10 cellular contexts compared by ENCODE assay signal in the genomic region with DNA sequence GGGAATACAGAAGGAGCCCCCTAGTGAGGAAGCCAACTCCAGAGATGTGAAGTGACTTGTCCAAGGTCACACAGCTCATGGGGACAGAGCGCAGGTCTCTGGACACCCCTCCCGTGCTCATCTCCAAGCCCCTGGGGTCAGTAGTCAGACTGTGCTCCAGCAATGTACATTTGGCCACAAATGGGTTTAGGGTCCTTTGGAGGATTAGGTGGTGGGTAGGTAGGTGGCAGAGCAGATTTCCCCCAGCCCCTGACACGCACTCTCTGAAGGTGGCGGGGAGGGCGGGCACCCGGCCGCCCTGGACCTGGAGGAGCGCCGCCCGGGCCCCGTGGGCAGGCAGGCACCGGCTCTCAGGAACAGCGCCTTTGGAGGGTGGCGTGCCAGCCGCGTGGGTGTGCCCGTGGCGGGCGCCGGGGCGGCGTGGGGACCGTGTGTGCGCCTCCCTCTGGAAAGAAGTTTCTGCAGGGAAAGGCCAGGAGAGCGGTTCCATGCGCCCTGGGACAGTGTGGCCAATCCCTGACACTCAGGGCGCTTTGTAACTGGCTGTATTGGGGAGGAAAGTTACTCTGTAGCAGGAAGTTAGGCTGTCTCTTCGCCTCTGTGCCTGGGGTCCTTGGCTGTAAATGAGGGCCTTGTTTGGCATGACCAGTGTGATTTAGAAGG. TPM values are rescaled to one million over a fixed set of nuclear protein-coding genes. Genes with fewer than 3 reads are reported as not detected.
DNase-seq lines count a peak whose midpoint lies in the region; ATAC-seq, FAIRE-seq and TF ChIP-seq lines count a peak whose summit lies in the region.
"Had no signal": no experiment of that assay in that cellular context is flagged by ENCODE, and none has a peak within 500 bp of the region (broad histone marks: within the 10 kb centered on the region; RNA-seq: fewer than 3 reads in every experiment).

No MANE protein-coding gene starts in this region.

- TF ChIP-seq RAD21 in A549 (conservative IDR thresholded peaks at IDR 0.05 in 1 of 2, IDR thresholded peaks at IDR 0.05 in 1 of 2) = no peak; a peak in 1 of 5 replicates

- peaks cover 31% of the 10 kb centered on the region for H3K27me3 ChIP-seq in NT2/D1 (ENCODE audit: insufficient read depth, insufficient read length)

- H3K9me3 Mint-ChIP-seq in nephron progenitor cell = no peaks in the 10 kb centered on the region
- H3K9me3 Mint-ChIP-seq: effector memory CD8-positive, alpha-beta T cell had no signal

- ATAC-seq in A549 (peak; percentile 79 to 90), GM19351 (IDR thresholded peaks at IDR 0.05; ENCODE audit: unreplicated experiment) (no peak), HG03460 (IDR thresholded peaks at IDR 0.05; ENCODE audit: unreplicated experiment) (no peak)
- ATAC-seq: effector memory CD8-positive, alpha-beta T cell had no signal

- H3K4me1 Mint-ChIP-seq in nephron progenitor cell = peaks cover 29% of the 10 kb centered on the region

- POLR2A ChIA-PET in A549 (lab: Yijun Ruan, JAX) = no interaction called here
- POLR2A ChIA-PET in GM10248 (lab: Yijun Ruan, JAX) = no interaction called here

- TF ChIP-seq EP300 in A549 (IDR thresholded peaks at IDR 0.05) = no peak

- no peaks in the 10 kb centered on the region for H3K36me3 ChIP-seq in NT2/D1 (ENCODE audit: insufficient read depth, insufficient read length, low read length)

- H3K4me2 ChIP-seq in A549 = peak overlapping the region; percentile 97

- no peaks in the 10 kb centered on the region for H3K9me3 ChIP-seq in A549
- H3K9me3 ChIP-seq in NT2/D1 (ENCODE audit: insufficient read depth, low read length) = no peaks in the 10 kb centered on the region

- CTCF ChIA-PET in A549 (lab: Yijun Ruan, JAX) = interaction anchor here (1.2 to 1.6 kb wide), 4 partner anchors 7 to 324 kb away, joined by 3 to 7 read pairs (median 6); no protein-coding TSS in a partner anchor
- CTCF ChIA-PET in GM10248 (lab: Yijun Ruan, JAX) = no interaction called here

- TF ChIP-seq POLR2A in A549 (IDR thresholded peaks at IDR 0.05; ENCODE audit: low read length) = no peak

- TF ChIP-seq CTCF in A549 (IDR thresholded peaks at IDR 0.05) (peak; percentile 38; the same call in 2 of the 3 replicates), nephron progenitor cell (IDR thresholded peaks at IDR 0.05) (no peak), GM10248 (IDR thresholded peaks at IDR 0.05; ENCODE audit: control extremely low read depth, extremely low read depth, low read depth, missing control alignments) (no peak)

- no peak for FAIRE-seq in A549 (lab: Jason Lieb, UNC)

- H3K27ac ChIP-seq in A549 = peak overlapping the region in 1 of 2 experiments; percentile 79; a peak in 3 of 6 replicates

- WGBS in A549 (ENCODE audit: missing lambda C conversion rate) = 10% methylated on average over 24 of the region's 28 CpGs

- no peaks in the 10 kb centered on the region for H3K36me3 Mint-ChIP-seq in nephron progenitor cell (ENCODE audit: low read depth)

- H3K4me1 ChIP-seq in A549 (peaks cover 4% of the 10 kb centered on the region; the same call in 1 of the 3 replicates), NT2/D1 (ENCODE audit: insufficient read depth, insufficient read length) (peaks cover 2% of the 10 kb centered on the region)

- peaks cover 75% of the 10 kb centered on the region for H3K27me3 Mint-ChIP-seq in nephron progenitor cell (ENCODE audit: low read depth, poor library complexity)

- H3K4me3 ChIP-seq in A549 (peak overlapping the region; percentile 59), NT2/D1 (ENCODE audit: insufficient read length, low read depth) (peak overlapping the region; percentile 67)

- peak; percentile 47 to 58 for DNase-seq in A549 (ENCODE audit: low read depth in 1 of 2, low spot score in 1 of 2)
- no peak for DNase-seq in NT2/D1 (ENCODE audit: low read depth, low spot score)
- peak; percentile 83 for DNase-seq in foreskin melanocyte
- peak; percentile 50 for DNase-seq in nephron progenitor cell
- no peak for DNase-seq in GM10248 (ENCODE audit: extremely low spot score)
- DNase-seq in NCI-H187 (lab: John Stamatoyannopoulos, UW) = no peak
- DNase-seq: DMS 273 treated with DMSO at 0.1 percent for 48 hours; effector memory CD8-positive, alpha-beta T cell had no signal

- H3K4me3 Mint-ChIP-seq in nephron progenitor cell = peak overlapping the region; percentile 80

- peak overlapping the region; percentile 74 for H3K9ac ChIP-seq in NT2/D1 (ENCODE audit: insufficient read length, low read depth)

- no peak overlapping the region for H3K27ac Mint-ChIP-seq in nephron progenitor cell
- H3K27ac Mint-ChIP-seq: effector memory CD8-positive, alpha-beta T cell had no signal

TF ChIP-seq in A549, 52 proteins besides CTCF, POLR2A, EP300 and RAD21:
- TF ChIP-seq JUN (IDR thresholded peaks at IDR 0.05) = 0 out of 5 replicates have a peak, but pooled peaks of 1 of the 2 experiments have one; percentile 25
- 0 out of 2 replicates have a peak, but pooled peaks have one; percentile 20 for TF ChIP-seq REST (IDR thresholded peaks at IDR 0.05)
- peak; percentile 13 for TF ChIP-seq ZFP36 (IDR thresholded peaks at IDR 0.05; ENCODE audit: borderline replicate concordance, partially characterized antibody)
- no peak for TF ChIP-seq CBX8 (IDR thresholded peaks at IDR 0.05)
- TF ChIP-seq, protein P1, sequence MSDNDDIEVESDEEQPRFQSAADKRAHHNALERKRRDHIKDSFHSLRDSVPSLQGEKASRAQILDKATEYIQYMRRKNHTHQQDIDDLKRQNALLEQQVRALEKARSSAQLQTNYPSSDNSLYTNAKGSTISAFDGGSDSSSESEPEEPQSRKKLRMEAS (IDR thresholded peaks at IDR 0.05) = 0 out of 2 replicates have a peak, but pooled peaks have one; percentile 9

RNA-seq across cellular contexts. Expression of gene WIPF3, which starts 1.0 kb away (rescaled TPM):
- 0.10 and 0.19 TPM in 2 replicates for polyA plus RNA-seq in A549 (2011; rRNA removed)
- 0.09 and 0.12 TPM in 2 replicates for polyA plus RNA-seq in A549 (2012; cell fraction: cytosol; rRNA removed)
- polyA plus RNA-seq in A549 (2012; cell fraction: nucleus; rRNA removed) = 0.06 and 0.09 TPM in 2 replicates
- polyA plus RNA-seq in A549 (2017; fragmentation: RNase III; extraction: RNeasy Plus Mini Kit Qiagen cat#74134 plus additional on column Dnase treatment) = 0.30 to 0.42 TPM (median 0.36 TPM) in 3 replicates
- 0.25 and 0.49 TPM in 2 replicates for polyA minus RNA-seq in A549 (2011; rRNA and poly(A)+ RNA removed)

Comparison
In these comparisons a context has a peak if more than half of its experiments do, and no peak if none do; other contexts are left out.
1. ATAC-seq: peak in A549 (2 of 2); none in GM19351 (single experiment) and HG03460 (single experiment).
2. DNase-seq: peak in A549 (2 of 2), foreskin melanocyte (single experiment) and nephron progenitor cell (single experiment); none in NT2/D1 (single experiment), GM10248 (single experiment) and NCI-H187 (0 of 2).